In the genomic region with DNA sequence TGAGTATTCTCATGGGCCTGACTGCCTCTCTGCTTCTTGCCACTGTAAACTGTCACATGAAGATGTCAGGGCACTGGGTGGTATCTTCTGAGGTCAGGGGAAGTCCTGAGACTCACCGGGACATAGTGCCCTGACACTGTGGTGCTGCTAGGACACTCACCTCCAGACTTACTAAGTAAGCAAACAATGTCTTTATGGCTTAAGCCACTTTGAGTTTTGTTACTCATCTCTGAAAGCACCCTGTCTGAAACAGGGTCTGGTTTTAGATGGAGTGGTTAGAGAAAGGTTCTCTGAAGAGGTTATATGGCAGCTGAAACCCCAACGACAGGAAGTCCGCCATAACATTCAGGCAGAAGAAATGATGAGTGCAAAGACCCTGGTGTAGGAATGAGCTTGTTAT, we compare ENCODE assay signal across 15 cellular contexts. TPM values are rescaled to one million over a fixed set of nuclear protein-coding genes. Genes with fewer than 3 reads are reported as not detected.
A peak's percentile ranks its signal among the peaks of the same experiment; 100 is the strongest.
DNase-seq lines count a peak whose midpoint lies in the region; ATAC-seq lines count a peak whose summit lies in the region.
"Had no signal": no experiment of that assay in that cellular context is flagged by ENCODE, and none has a peak within 500 bp of the region (broad histone marks: within the 10 kb centered on the region; RNA-seq: fewer than 3 reads in every experiment).

No MANE protein-coding gene starts in this region.

- H3K4me3 Mint-ChIP-seq in activated T-cell treated with anti-CD3 and anti-CD28 coated beads, Interleukin-2, amount 50 U/mL, for 24 hours = no peak overlapping the region
- H3K4me3 Mint-ChIP-seq in T-helper 17 cell = no peak overlapping the region
- H3K4me3 Mint-ChIP-seq: endodermal cell had no signal

- peak overlapping the region; percentile 75 for H3K27ac Mint-ChIP-seq in activated T-cell treated with anti-CD3 and anti-CD28 coated beads, Interleukin-2, amount 50 U/mL, for 24 hours
- H3K27ac Mint-ChIP-seq in T-helper 17 cell = no peak overlapping the region
- H3K27ac Mint-ChIP-seq: endodermal cell had no signal

- H3K9me3 Mint-ChIP-seq in activated T-cell treated with anti-CD3 and anti-CD28 coated beads, Interleukin-2, amount 50 U/mL, for 24 hours = no peaks in the 10 kb centered on the region
- H3K9me3 Mint-ChIP-seq: endodermal cell had no signal

- H3K36me3 Mint-ChIP-seq in activated T-cell treated with anti-CD3 and anti-CD28 coated beads, Interleukin-2, amount 50 U/mL, for 24 hours (ENCODE audit: low read depth) = no peaks in the 10 kb centered on the region
- H3K36me3 Mint-ChIP-seq in T-helper 17 cell (ENCODE audit: low read depth) = peaks cover 6% of the 10 kb centered on the region

- H3K27me3 Mint-ChIP-seq in activated T-cell treated with anti-CD3 and anti-CD28 coated beads, Interleukin-2, amount 50 U/mL, for 24 hours = no peaks in the 10 kb centered on the region
- H3K27me3 Mint-ChIP-seq in T-helper 17 cell = no peaks in the 10 kb centered on the region

- H3K4me1 Mint-ChIP-seq in activated T-cell treated with anti-CD3 and anti-CD28 coated beads, Interleukin-2, amount 50 U/mL, for 24 hours (ENCODE audit: low read depth) = peaks cover 26% of the 10 kb centered on the region
- H3K4me1 Mint-ChIP-seq in T-helper 17 cell = peaks cover 7% of the 10 kb centered on the region

- ATAC-seq in HG02610 (IDR thresholded peaks at IDR 0.05; ENCODE audit: unreplicated experiment) = peak; percentile 76
- ATAC-seq in T-helper 17 cell = peak; percentile 20
- peak; percentile 96 for ATAC-seq in stimulated activated naive CD8-positive, alpha-beta T cell treated with anti-CD3 and anti-CD28 coated beads, Interleukin-15, Interleukin-2, amounts not matched to agents 100 U/mL and 50 U/mL, for 24 hours

- DNase-seq in activated T-cell treated with anti-CD3 and anti-CD28 coated beads, Interleukin-2, amount 50 U/mL, for 24 hours = no peak
- DNase-seq in activated T-cell treated with anti-CD3 and anti-CD28 coated beads, Interleukin-2, amount 50 U/mL, for 1 hour = no peak
- DNase-seq in T-helper 17 cell (no peak), midbrain (lab: John Stamatoyannopoulos, UW) (no peak), hypothalamus (lab: John Stamatoyannopoulos, UW) (no peak), activated gamma-delta T cell treated with Interleukin-2 at 50 U/mL for 16 hours (no peak)
- DNase-seq in stimulated activated naive CD8-positive, alpha-beta T cell treated with anti-CD3 and anti-CD28 coated beads, Interleukin-15, Interleukin-2, amounts not matched to agents 100 U/mL and 50 U/mL, for 24 hours = no peak
- DNase-seq: endodermal cell; kidney glomerular epithelial cell; NCI-H1930; NK-92 treated with Interleukin-12 subunit alpha and Interleukin-12 subunit beta, amount 100 ng/mL, for 24 hours; sigmoid colon; SK-N-SH; transverse colon had no signal

- no peaks in the 10 kb centered on the region for H3K9me3 ChIP-seq in T-helper 17 cell (ENCODE audit: control insufficient read depth, low read length, poor library complexity, severe bottlenecking)
- H3K9me3 ChIP-seq: sigmoid colon, SK-N-SH, transverse colon had no signal

RNA-seq across cellular contexts. Expression of a gene that starts 22.7 kb away (rescaled TPM):
- total RNA-seq in T-helper 17 cell = 1 to 10 TPM; 2.0 to 2.1 TPM
- total RNA-seq: transverse colon had no signal

RNA-seq across cellular contexts. Expression of a gene that starts 43.9 kb away (rescaled TPM):
- total RNA-seq in T-helper 17 cell = 100 to 1,000 TPM; 202 to 252 TPM

Comparison
In these comparisons a context has a peak if more than half of its experiments do, and no peak if none do; other contexts are left out.
1. ATAC-seq: peak in every context shown above with its lines; median percentile 96 in stimulated activated naive CD8-positive, alpha-beta T cell treated with anti-CD3 and anti-CD28 coated beads, Interleukin-15, Interleukin-2, amounts not matched to agents 100 U/mL and 50 U/mL, for 24 hours; 76 in HG02610; 20 in T-helper 17 cell.